ENCODE assay signal across 17 cellular contexts in genomic region chr14:53391156-53391555, GRCh38.
DNase-seq lines count a peak whose midpoint lies in the region; ATAC-seq, FAIRE-seq and TF ChIP-seq lines count a peak whose summit lies in the region.
"Had no signal": no experiment of that assay in that cellular context is flagged by ENCODE, and none has a peak within 500 bp of the region (broad histone marks: within the 10 kb centered on the region; RNA-seq: fewer than 3 reads in every experiment).

No MANE protein-coding gene starts in this region.

- TF ChIP-seq CTCF in foreskin fibroblast (IDR thresholded peaks at IDR 0.05; ENCODE audit: low read depth, low read length) = no peak
- no peak for TF ChIP-seq CTCF in D721Med (IDR thresholded peaks at IDR 0.05; ENCODE audit: insufficient read depth, missing control alignments)

- no peak for FAIRE-seq in D721Med (lab: Jason Lieb, UNC)
- FAIRE-seq: frontal cortex had no signal

- no peak overlapping the region for H3K4me3 ChIP-seq in foreskin fibroblast (ENCODE audit: low read depth in 1 of 2, low read length in 2 of 2)
- H3K4me3 ChIP-seq: coronary artery, upper lobe of left lung had no signal

- ATAC-seq in HG03108 (IDR thresholded peaks at IDR 0.05; ENCODE audit: unreplicated experiment) = no peak
- ATAC-seq in HG02642 (IDR thresholded peaks at IDR 0.05; ENCODE audit: poor library complexity, unreplicated experiment) = no peak

- DNase-seq in AG08395 (ENCODE audit: low spot score) (peak; percentile 61), HS-27A (ENCODE audit: low read depth) (peak; percentile 64), amniotic epithelial cell (ENCODE audit: low read depth) (peak; percentile 66), foreskin fibroblast (peak; percentile 90 to 95), NCI-H1417 treated with DMSO at 0.1 percent for 48 hours (lab: John Stamatoyannopoulos, UW) (no peak), D721Med (ENCODE audit: insufficient read length, low spot score) (no peak)
- DNase-seq: activated CD8-positive, alpha-beta memory T cell treated with anti-CD3 and anti-CD28 coated beads, Interleukin-2, amount 50 U/mL, for 48 hours; activated naive CD8-positive, alpha-beta T cell treated with anti-CD3 and anti-CD28 coated beads, Interleukin-2, amount 10 ng/mL, durations not matched to agents 7 days and 5 days; BE2C; DMS79 treated with DMSO at 0.1 percent for 48 hours; MM.1S; NCI-H2171; upper lobe of left lung had no signal

Comparison
In these comparisons a context has a peak if more than half of its experiments do, and no peak if none do; other contexts are left out.
1. DNase-seq: peak in AG08395 (single experiment), HS-27A (single experiment), amniotic epithelial cell (single experiment) and foreskin fibroblast (2 of 2); none in NCI-H1417 treated with DMSO at 0.1 percent for 48 hours (single experiment) and D721Med (single experiment).